In the genomic region with DNA sequence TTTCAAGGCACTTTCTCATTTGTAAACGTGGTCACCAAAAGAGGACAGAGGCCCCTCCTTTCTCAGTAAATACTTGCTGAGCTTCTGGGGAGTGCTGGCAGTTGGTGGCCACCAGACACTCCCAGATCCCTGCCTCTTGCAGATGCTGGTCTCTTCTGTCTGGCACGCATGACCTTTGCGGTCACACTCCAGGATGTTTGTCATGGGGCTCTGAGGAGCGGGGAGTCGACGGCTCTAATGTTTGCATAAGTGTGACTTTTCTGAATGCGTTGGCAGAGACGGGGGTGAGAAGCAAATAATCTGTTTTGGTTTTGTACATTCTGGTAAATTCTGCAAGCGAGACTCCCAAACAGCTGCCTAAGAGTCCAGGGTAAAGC, we compare ENCODE assay signal across 15 cellular contexts.
DNase-seq lines count a peak whose midpoint lies in the region; ATAC-seq, FAIRE-seq and TF ChIP-seq lines count a peak whose summit lies in the region.
"Had no signal": no experiment of that assay in that cellular context is flagged by ENCODE, and none has a peak within 500 bp of the region (broad histone marks: within the 10 kb centered on the region; RNA-seq: fewer than 3 reads in every experiment).

No MANE protein-coding gene starts in this region.

- H3K9me3 ChIP-seq in kidney (ENCODE audit: control insufficient read depth in 1 of 2, low read length in 2 of 2) (peaks cover 2 to 7% of the 10 kb centered on the region in 2 donors), smooth muscle cell (replicated peaks; ENCODE audit: low read depth) (no peaks in the 10 kb centered on the region)

- peak; percentile 13 for DNase-seq in NCI-H2227 (lab: John Stamatoyannopoulos, UW; ENCODE audit: unreplicated experiment)
- no peak for DNase-seq in NCI-H2227 treated with DMSO at 0.1 percent for 48 hours (lab: John Stamatoyannopoulos, UW)
- peak; percentile 22 for DNase-seq in COLO668 (lab: John Stamatoyannopoulos, UW; ENCODE audit: unreplicated experiment)
- peak; percentile 89 to 93 for DNase-seq in NCI-H187 (lab: John Stamatoyannopoulos, UW)
- DNase-seq in kidney = peak; percentile 13
- no peak for DNase-seq in smooth muscle cell (lab: John Stamatoyannopoulos, UW; ENCODE audit: unreplicated experiment)
- DNase-seq in C1 segment of cervical spinal cord (lab: John Stamatoyannopoulos, UW) = no peak
- DNase-seq: CD4-positive, alpha-beta T cell; H7; Kasumi-1; NCI-H2081 treated with DMSO at 0.1 percent for 48 hours; NCI-H446 had no signal

- H3K36me3 ChIP-seq in kidney (ENCODE audit: control insufficient read depth in 1 of 2, insufficient read depth in 2 of 2, low read length in 2 of 2) (no peaks in the 10 kb centered on the region), smooth muscle cell (ENCODE audit: low read depth) (no peaks in the 10 kb centered on the region)

- H3F3A ChIP-seq in smooth muscle cell (ENCODE audit: low read depth) = no peaks in the 10 kb centered on the region

- no peak overlapping the region for H3K4me3 ChIP-seq in kidney (ENCODE audit: low read length in 2 of 2)
- no peak overlapping the region for H3K4me3 ChIP-seq in smooth muscle cell

- no peak overlapping the region for H3K4me2 ChIP-seq in smooth muscle cell

- no peaks in the 10 kb centered on the region for H3K79me2 ChIP-seq in smooth muscle cell (ENCODE audit: low read depth)

- H3K9ac ChIP-seq in kidney (ENCODE audit: low read length in 2 of 2) (no peak overlapping the region), smooth muscle cell (ENCODE audit: low read depth) (no peak overlapping the region)

- intact Hi-C loops in kidney (cut with DNase I) = no loop called here

- no peak overlapping the region for H2AFZ ChIP-seq in smooth muscle cell (ENCODE audit: low read depth)

- no peaks in the 10 kb centered on the region for H4K20me1 ChIP-seq in smooth muscle cell (ENCODE audit: low read depth)

- TF ChIP-seq CTCF in kidney (IDR thresholded peaks at IDR 0.05; ENCODE audit: borderline replicate concordance, extremely low read depth, insufficient read depth) (no peak), smooth muscle cell (IDR thresholded peaks at IDR 0.05; ENCODE audit: borderline replicate concordance, insufficient read depth, poor library complexity, severe bottlenecking) (no peak)

- 74% methylated on average over 9 of the region's 9 CpGs for WGBS in smooth muscle cell (ENCODE audit: low lambda C conversion rate)

- no peak for ATAC-seq in HG03159 (IDR thresholded peaks at IDR 0.05; ENCODE audit: unreplicated experiment)
- ATAC-seq: Panc1 had no signal

- no peak for FAIRE-seq in kidney (lab: Jason Lieb, UNC)
- FAIRE-seq: D721Med had no signal

- no peaks in the 10 kb centered on the region for H3K4me1 ChIP-seq in kidney (ENCODE audit: control insufficient read depth in 1 of 2, insufficient read depth in 1 of 2, low read depth in 1 of 2, low read length in 2 of 2)
- no peaks in the 10 kb centered on the region for H3K4me1 ChIP-seq in smooth muscle cell (ENCODE audit: low read depth)

- H3K27ac ChIP-seq in kidney (ENCODE audit: low read depth in 2 of 2, low read length in 2 of 2) (no peak overlapping the region), smooth muscle cell (ENCODE audit: low read depth) (no peak overlapping the region)

- H3K27me3 ChIP-seq in smooth muscle cell (ENCODE audit: low read depth) = no peaks in the 10 kb centered on the region

Comparison
In these comparisons a context has a peak if more than half of its experiments do, and no peak if none do; other contexts are left out.
1. DNase-seq: peak in NCI-H2227 (single experiment), COLO668 (single experiment), NCI-H187 (2 of 2) and kidney (single experiment); none in NCI-H2227 treated with DMSO at 0.1 percent for 48 hours (single experiment), smooth muscle cell (single experiment) and C1 segment of cervical spinal cord (0 of 14).